2 cellular contexts compared by ENCODE assay signal in the genomic region with DNA sequence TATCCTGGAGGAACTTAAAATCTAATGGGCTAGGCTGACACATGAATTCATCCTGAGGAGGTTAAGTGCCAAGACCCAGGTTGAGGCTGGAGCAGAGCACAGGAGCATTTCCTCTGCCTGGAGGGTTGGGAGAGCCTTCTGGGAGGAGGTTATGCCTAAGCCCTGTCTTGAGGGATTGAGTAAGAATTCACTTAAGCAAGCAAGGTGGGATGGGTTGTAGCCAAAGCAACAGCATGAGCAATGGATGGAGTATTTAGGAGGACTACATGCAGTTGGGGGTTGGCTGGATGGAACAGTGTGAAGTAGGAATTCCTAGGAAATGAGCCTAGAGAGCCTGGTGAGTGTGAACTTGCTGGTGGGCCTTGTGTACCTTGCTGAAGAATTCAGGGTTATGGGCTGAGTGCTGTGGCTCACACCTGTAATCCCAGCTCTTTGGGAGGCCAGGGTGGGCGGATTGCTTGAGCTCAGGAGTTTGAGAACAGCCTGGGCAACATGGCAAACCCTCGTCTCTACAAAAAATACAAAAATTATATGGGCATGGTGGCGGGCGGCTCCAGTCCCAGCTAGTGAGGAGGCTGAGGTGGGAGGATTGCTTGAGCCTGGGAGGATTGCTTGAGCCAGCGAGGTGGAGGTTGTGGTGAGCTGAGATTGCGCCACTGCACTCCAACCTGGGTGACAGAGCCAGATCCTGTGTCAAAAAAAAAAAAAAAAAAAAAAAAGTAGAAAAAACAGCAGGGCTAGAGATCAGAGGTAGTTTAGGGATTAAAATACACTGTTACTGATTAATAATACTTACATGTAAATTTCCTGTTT.
TF ChIP-seq lines count a peak whose summit lies in the region.

No MANE protein-coding gene starts in this region.

TF ChIP-seq in WTC11, 78 proteins besides CTCF, POLR2A, EP300 and RAD21 (continued from another document):
- TF ChIP-seq, protein P1, sequence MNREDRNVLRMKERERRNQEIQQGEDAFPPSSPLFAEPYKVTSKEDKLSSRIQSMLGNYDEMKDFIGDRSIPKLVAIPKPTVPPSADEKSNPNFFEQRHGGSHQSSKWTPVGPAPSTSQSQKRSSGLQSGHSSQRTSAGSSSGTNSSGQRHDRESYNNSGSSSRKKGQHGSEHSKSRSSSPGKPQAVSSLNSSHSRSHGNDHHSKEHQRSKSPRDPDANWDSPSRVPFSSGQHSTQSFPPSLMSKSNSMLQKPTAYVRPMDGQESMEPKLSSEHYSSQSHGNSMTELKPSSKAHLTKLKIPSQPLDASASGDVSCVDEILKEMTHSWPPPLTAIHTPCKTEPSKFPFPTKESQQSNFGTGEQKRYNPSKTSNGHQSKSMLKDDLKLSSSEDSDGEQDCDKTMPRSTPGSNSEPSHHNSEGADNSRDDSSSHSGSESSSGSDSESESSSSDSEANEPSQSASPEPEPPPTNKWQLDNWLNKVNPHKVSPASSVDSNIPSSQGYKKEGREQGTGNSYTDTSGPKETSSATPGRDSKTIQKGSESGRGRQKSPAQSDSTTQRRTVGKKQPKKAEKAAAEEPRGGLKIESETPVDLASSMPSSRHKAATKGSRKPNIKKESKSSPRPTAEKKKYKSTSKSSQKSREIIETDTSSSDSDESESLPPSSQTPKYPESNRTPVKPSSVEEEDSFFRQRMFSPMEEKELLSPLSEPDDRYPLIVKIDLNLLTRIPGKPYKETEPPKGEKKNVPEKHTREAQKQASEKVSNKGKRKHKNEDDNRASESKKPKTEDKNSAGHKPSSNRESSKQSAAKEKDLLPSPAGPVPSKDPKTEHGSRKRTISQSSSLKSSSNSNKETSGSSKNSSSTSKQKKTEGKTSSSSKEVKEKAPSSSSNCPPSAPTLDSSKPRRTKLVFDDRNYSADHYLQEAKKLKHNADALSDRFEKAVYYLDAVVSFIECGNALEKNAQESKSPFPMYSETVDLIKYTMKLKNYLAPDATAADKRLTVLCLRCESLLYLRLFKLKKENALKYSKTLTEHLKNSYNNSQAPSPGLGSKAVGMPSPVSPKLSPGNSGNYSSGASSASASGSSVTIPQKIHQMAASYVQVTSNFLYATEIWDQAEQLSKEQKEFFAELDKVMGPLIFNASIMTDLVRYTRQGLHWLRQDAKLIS (CRISPR knock-in tag; IDR thresholded peaks at IDR 0.05; ENCODE audit: borderline replicate concordance) = no peak
- TF ChIP-seq ZNF121 (CRISPR knock-in tag; IDR thresholded peaks at IDR 0.05) (no peak), IRF2 (CRISPR knock-in tag; IDR thresholded peaks at IDR 0.05; ENCODE audit: borderline replicate concordance, low read depth) (no peak), FOXP1 (CRISPR knock-in tag; IDR thresholded peaks at IDR 0.05; ENCODE audit: borderline replicate concordance) (no peak), ESRRA (CRISPR knock-in tag; IDR thresholded peaks at IDR 0.05; ENCODE audit: borderline replicate concordance) (no peak), SMAD3 (CRISPR knock-in tag; IDR thresholded peaks at IDR 0.05; ENCODE audit: borderline replicate concordance) (no peak), MXD4 (CRISPR knock-in tag; IDR thresholded peaks at IDR 0.05; ENCODE audit: borderline replicate concordance) (no peak), TEAD1 (CRISPR knock-in tag; IDR thresholded peaks at IDR 0.05) (no peak), NFE2L1 (CRISPR knock-in tag; IDR thresholded peaks at IDR 0.05) (no peak)
- TF ChIP-seq, protein P2, sequence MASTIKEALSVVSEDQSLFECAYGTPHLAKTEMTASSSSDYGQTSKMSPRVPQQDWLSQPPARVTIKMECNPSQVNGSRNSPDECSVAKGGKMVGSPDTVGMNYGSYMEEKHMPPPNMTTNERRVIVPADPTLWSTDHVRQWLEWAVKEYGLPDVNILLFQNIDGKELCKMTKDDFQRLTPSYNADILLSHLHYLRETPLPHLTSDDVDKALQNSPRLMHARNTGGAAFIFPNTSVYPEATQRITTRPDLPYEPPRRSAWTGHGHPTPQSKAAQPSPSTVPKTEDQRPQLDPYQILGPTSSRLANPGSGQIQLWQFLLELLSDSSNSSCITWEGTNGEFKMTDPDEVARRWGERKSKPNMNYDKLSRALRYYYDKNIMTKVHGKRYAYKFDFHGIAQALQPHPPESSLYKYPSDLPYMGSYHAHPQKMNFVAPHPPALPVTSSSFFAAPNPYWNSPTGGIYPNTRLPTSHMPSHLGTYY (CRISPR knock-in tag; IDR thresholded peaks at IDR 0.05) = no peak
- TF ChIP-seq, protein P3, sequence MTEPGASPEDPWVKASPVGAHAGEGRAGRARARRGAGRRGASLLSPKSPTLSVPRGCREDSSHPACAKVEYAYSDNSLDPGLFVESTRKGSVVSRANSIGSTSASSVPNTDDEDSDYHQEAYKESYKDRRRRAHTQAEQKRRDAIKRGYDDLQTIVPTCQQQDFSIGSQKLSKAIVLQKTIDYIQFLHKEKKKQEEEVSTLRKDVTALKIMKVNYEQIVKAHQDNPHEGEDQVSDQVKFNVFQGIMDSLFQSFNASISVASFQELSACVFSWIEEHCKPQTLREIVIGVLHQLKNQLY (CRISPR knock-in tag; IDR thresholded peaks at IDR 0.05) = no peak
- TF ChIP-seq, protein P4, sequence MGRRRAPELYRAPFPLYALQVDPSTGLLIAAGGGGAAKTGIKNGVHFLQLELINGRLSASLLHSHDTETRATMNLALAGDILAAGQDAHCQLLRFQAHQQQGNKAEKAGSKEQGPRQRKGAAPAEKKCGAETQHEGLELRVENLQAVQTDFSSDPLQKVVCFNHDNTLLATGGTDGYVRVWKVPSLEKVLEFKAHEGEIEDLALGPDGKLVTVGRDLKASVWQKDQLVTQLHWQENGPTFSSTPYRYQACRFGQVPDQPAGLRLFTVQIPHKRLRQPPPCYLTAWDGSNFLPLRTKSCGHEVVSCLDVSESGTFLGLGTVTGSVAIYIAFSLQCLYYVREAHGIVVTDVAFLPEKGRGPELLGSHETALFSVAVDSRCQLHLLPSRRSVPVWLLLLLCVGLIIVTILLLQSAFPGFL (CRISPR knock-in tag; IDR thresholded peaks at IDR 0.05; ENCODE audit: borderline replicate concordance) = no peak
- TF ChIP-seq, protein P5, sequence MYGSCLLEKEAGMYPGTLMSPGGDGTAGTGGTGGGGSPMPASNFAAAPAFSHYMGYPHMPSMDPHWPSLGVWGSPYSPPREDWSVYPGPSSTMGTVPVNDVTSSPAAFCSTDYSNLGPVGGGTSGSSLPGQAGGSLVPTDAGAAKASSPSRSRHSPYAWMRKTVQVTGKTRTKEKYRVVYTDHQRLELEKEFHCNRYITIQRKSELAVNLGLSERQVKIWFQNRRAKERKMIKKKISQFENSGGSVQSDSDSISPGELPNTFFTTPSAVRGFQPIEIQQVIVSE (CRISPR knock-in tag; IDR thresholded peaks at IDR 0.05; ENCODE audit: borderline replicate concordance) = no peak

TF ChIP-seq in GM23338, 12 proteins besides CTCF, POLR2A, EP300 and RAD21 (continued from another document):
- TF ChIP-seq, protein P6, sequence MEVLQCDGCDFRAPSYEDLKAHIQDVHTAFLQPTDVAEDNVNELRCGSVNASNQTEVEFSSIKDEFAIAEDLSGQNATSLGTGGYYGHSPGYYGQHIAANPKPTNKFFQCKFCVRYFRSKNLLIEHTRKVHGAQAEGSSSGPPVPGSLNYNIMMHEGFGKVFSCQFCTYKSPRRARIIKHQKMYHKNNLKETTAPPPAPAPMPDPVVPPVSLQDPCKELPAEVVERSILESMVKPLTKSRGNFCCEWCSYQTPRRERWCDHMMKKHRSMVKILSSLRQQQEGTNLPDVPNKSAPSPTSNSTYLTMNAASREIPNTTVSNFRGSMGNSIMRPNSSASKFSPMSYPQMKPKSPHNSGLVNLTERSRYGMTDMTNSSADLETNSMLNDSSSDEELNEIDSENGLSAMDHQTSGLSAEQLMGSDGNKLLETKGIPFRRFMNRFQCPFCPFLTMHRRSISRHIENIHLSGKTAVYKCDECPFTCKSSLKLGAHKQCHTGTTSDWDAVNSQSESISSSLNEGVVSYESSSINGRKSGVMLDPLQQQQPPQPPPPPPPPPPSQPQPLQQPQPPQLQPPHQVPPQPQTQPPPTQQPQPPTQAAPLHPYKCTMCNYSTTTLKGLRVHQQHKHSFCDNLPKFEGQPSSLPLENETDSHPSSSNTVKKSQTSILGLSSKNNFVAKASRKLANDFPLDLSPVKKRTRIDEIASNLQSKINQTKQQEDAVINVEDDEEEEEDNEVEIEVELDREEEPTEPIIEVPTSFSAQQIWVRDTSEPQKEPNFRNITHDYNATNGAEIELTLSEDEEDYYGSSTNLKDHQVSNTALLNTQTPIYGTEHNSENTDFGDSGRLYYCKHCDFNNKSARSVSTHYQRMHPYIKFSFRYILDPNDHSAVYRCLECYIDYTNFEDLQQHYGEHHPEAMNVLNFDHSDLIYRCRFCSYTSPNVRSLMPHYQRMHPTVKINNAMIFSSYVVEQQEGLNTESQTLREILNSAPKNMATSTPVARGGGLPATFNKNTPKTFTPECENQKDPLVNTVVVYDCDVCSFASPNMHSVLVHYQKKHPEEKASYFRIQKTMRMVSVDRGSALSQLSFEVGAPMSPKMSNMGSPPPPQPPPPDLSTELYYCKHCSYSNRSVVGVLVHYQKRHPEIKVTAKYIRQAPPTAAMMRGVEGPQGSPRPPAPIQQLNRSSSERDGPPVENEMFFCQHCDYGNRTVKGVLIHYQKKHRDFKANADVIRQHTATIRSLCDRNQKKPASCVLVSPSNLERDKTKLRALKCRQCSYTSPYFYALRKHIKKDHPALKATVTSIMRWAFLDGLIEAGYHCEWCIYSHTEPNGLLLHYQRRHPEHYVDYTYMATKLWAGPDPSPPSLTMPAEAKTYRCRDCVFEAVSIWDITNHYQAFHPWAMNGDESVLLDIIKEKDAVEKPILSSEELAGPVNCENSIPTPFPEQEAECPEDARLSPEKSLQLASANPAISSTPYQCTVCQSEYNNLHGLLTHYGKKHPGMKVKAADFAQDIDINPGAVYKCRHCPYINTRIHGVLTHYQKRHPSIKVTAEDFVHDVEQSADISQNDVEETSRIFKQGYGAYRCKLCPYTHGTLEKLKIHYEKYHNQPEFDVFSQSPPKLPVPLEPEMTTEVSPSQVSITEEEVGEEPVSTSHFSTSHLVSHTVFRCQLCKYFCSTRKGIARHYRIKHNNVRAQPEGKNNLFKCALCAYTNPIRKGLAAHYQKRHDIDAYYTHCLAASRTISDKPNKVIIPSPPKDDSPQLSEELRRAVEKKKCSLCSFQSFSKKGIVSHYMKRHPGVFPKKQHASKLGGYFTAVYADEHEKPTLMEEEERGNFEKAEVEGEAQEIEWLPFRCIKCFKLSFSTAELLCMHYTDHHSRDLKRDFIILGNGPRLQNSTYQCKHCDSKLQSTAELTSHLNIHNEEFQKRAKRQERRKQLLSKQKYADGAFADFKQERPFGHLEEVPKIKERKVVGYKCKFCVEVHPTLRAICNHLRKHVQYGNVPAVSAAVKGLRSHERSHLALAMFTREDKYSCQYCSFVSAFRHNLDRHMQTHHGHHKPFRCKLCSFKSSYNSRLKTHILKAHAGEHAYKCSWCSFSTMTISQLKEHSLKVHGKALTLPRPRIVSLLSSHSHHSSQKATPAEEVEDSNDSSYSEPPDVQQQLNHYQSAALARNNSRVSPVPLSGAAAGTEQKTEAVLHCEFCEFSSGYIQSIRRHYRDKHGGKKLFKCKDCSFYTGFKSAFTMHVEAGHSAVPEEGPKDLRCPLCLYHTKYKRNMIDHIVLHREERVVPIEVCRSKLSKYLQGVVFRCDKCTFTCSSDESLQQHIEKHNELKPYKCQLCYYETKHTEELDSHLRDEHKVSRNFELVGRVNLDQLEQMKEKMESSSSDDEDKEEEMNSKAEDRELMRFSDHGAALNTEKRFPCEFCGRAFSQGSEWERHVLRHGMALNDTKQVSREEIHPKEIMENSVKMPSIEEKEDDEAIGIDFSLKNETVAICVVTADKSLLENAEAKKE (CRISPR knock-in tag; IDR thresholded peaks at IDR 0.05) = no peak
- TF ChIP-seq ZNF114 (CRISPR knock-in tag; IDR thresholded peaks at IDR 0.05) (no peak), STAT1 (IDR thresholded peaks at IDR 0.05; ENCODE audit: unreplicated experiment) (no peak), NANOG (IDR thresholded peaks at IDR 0.05; ENCODE audit: borderline replicate concordance) (no peak), EZH2phosphoT487 (IDR thresholded peaks at IDR 0.05; ENCODE audit: unreplicated experiment) (no peak)
- TF ChIP-seq, protein P7, sequence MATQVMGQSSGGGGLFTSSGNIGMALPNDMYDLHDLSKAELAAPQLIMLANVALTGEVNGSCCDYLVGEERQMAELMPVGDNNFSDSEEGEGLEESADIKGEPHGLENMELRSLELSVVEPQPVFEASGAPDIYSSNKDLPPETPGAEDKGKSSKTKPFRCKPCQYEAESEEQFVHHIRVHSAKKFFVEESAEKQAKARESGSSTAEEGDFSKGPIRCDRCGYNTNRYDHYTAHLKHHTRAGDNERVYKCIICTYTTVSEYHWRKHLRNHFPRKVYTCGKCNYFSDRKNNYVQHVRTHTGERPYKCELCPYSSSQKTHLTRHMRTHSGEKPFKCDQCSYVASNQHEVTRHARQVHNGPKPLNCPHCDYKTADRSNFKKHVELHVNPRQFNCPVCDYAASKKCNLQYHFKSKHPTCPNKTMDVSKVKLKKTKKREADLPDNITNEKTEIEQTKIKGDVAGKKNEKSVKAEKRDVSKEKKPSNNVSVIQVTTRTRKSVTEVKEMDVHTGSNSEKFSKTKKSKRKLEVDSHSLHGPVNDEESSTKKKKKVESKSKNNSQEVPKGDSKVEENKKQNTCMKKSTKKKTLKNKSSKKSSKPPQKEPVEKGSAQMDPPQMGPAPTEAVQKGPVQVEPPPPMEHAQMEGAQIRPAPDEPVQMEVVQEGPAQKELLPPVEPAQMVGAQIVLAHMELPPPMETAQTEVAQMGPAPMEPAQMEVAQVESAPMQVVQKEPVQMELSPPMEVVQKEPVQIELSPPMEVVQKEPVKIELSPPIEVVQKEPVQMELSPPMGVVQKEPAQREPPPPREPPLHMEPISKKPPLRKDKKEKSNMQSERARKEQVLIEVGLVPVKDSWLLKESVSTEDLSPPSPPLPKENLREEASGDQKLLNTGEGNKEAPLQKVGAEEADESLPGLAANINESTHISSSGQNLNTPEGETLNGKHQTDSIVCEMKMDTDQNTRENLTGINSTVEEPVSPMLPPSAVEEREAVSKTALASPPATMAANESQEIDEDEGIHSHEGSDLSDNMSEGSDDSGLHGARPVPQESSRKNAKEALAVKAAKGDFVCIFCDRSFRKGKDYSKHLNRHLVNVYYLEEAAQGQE (IDR thresholded peaks at IDR 0.05; ENCODE audit: unreplicated experiment) = no peak
- TF ChIP-seq, protein P8, sequence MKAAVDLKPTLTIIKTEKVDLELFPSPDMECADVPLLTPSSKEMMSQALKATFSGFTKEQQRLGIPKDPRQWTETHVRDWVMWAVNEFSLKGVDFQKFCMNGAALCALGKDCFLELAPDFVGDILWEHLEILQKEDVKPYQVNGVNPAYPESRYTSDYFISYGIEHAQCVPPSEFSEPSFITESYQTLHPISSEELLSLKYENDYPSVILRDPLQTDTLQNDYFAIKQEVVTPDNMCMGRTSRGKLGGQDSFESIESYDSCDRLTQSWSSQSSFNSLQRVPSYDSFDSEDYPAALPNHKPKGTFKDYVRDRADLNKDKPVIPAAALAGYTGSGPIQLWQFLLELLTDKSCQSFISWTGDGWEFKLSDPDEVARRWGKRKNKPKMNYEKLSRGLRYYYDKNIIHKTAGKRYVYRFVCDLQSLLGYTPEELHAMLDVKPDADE (IDR thresholded peaks at IDR 0.05) = no peak
